ENCODE assay signal across 9 cellular contexts in genomic region chr17:50420419-50421112, GRCh38. TPM values are rescaled to one million over a fixed set of nuclear protein-coding genes. Genes with fewer than 3 reads are reported as not detected.
A peak's percentile ranks its signal among the peaks of the same experiment; 100 is the strongest.
DNase-seq lines count a peak whose midpoint lies in the region; ATAC-seq, FAIRE-seq and TF ChIP-seq lines count a peak whose summit lies in the region.
"Had no signal": no experiment of that assay in that cellular context is flagged by ENCODE, and none has a peak within 500 bp of the region (broad histone marks: within the 10 kb centered on the region; RNA-seq: fewer than 3 reads in every experiment).

No MANE protein-coding gene starts in this region.

- TF ChIP-seq POLR2A in K562 (conservative IDR thresholded peaks at IDR 0.05) (no peak), right lobe of liver (IDR thresholded peaks at IDR 0.05) (no peak)

- POLR2A ChIA-PET in K562 (lab: Yijun Ruan, JAX) = interaction anchor here (0.6 to 1.8 kb wide), 3 partner anchors 9 to 24 kb away, joined by 3 to 5 read pairs (median 4); partner anchors contain the start of gene LRRC59

- TF ChIP-seq CTCF in K562 (IDR thresholded peaks at IDR 0.05 in 2 of 3, conservative IDR thresholded peaks at IDR 0.05 in 1 of 3; ENCODE audit: insufficient read depth in 2 of 3, low read depth in 1 of 3, low read length in 3 of 3) (no peak), right lobe of liver (IDR thresholded peaks at IDR 0.05) (no peak)

- peak overlapping the region; percentile 55 for H3K4me3 ChIP-seq in Karpas-422 (ENCODE audit: low read length)
- H3K4me3 ChIP-seq in K562 = no peak overlapping the region
- H3K4me3 ChIP-seq in right lobe of liver = peak overlapping the region in 1 of 3 donors; percentile 41
- H3K4me3 ChIP-seq in mesendoderm (ENCODE audit: low read length) = no peak overlapping the region

- H2AK5ac ChIP-seq in mesendoderm (ENCODE audit: low read length) = no peak overlapping the region

- WGBS in K562 (ENCODE audit: insufficient coverage, low coverage, missing lambda C conversion rate) = 91% methylated on average over 6 of the region's 6 CpGs
- 75% methylated on average over 4 of the region's 6 CpGs for WGBS in right lobe of liver (ENCODE audit: insufficient coverage, low coverage, low lambda C conversion rate, missing lambda C conversion rate)
- no CpG with 5 or more reads among the region's 6 CpGs for WGBS in mesendoderm (ENCODE audit: extremely low coverage, insufficient coverage, low lambda C conversion rate)

- H2BK15ac ChIP-seq in mesendoderm (replicated peaks; ENCODE audit: low read depth) = no peak overlapping the region

- no peak overlapping the region for H3K4ac ChIP-seq in mesendoderm (ENCODE audit: low read depth, low read length)

- H2AFZ ChIP-seq in Karpas-422 (ENCODE audit: low read length) (peak overlapping the region; percentile 82), K562 (ENCODE audit: low read depth, low read length) (peak overlapping the region; percentile 86)

- ATAC-seq in K562 = no peak
- ATAC-seq in right lobe of liver = peak; percentile 35 to 54 (median 41)

- no peaks in the 10 kb centered on the region for H3K79me1 ChIP-seq in mesendoderm (ENCODE audit: low read length)

- TF ChIP-seq RAD21 in K562 (CRISPR knock-in tag; conservative IDR thresholded peaks at IDR 0.05 in 1 of 2, IDR thresholded peaks at IDR 0.05 in 1 of 2) = no peak

- no peak overlapping the region for H2BK120ac ChIP-seq in mesendoderm (ENCODE audit: low read depth, low read length)

- no peaks in the 10 kb centered on the region for H3K36me3 ChIP-seq in Karpas-422 (ENCODE audit: insufficient read depth, low read length)
- H3K36me3 ChIP-seq in K562 (ENCODE audit: control insufficient read depth, insufficient read depth, low read length) = no peaks in the 10 kb centered on the region
- H3K36me3 ChIP-seq in right lobe of liver = no peaks in the 10 kb centered on the region
- no peaks in the 10 kb centered on the region for H3K36me3 ChIP-seq in mesendoderm (ENCODE audit: control insufficient read depth, insufficient read depth, low read length)

- no peak overlapping the region for H3K23ac ChIP-seq in mesendoderm (ENCODE audit: low read length)

- peak; percentile 35 for DNase-seq in AG08395 (ENCODE audit: low spot score)
- no peak for DNase-seq in Karpas-422
- DNase-seq in K562 (ENCODE audit: extremely low read depth in 1 of 4, low spot score in 3 of 4) = no peak
- no peak for DNase-seq in right lobe of liver
- no peak for DNase-seq in medulla oblongata (ENCODE audit: extremely low spot score)
- no peak for DNase-seq in mesendoderm
- no peak for DNase-seq in KG1 (lab: John Stamatoyannopoulos, UW)
- no peak for DNase-seq in COLO668 (lab: John Stamatoyannopoulos, UW; ENCODE audit: unreplicated experiment)
- DNase-seq: SHP77 had no signal

- H3K27ac ChIP-seq in Karpas-422 (ENCODE audit: low read length) (peak overlapping the region; percentile 89), K562 (ENCODE audit: extremely low read depth, low read depth, low read length) (no peak overlapping the region; the same call in 2 of the 3 replicates), right lobe of liver (peak overlapping the region in 2 of 3 donors; percentile 61 to 77), mesendoderm (ENCODE audit: low read depth, low read length) (no peak overlapping the region)

- H4K20me1 ChIP-seq in Karpas-422 (ENCODE audit: insufficient read depth, low read depth, low read length) (no peaks in the 10 kb centered on the region), K562 (replicated peaks; ENCODE audit: control insufficient read depth, insufficient read depth, low read length) (no peaks in the 10 kb centered on the region)

- no peak for TF ChIP-seq EP300 in K562 (IDR thresholded peaks at IDR 0.05; ENCODE audit: low read length)

- no peak for FAIRE-seq in K562 (lab: Jason Lieb, UNC)

- H4K5ac ChIP-seq in mesendoderm (ENCODE audit: low read length) = no peak overlapping the region

- H3K9me1 ChIP-seq in K562 (ENCODE audit: control insufficient read depth, insufficient read depth, low read length) = no peaks in the 10 kb centered on the region

- H3K27me3 ChIP-seq in Karpas-422 (ENCODE audit: low read length) (no peaks in the 10 kb centered on the region), K562 (ENCODE audit: control insufficient read depth in 2 of 2, insufficient read depth in 2 of 2, low read length in 2 of 2) (no peaks in the 10 kb centered on the region), right lobe of liver (no peaks in the 10 kb centered on the region), mesendoderm (ENCODE audit: insufficient read depth, low read length, poor library complexity) (no peaks in the 10 kb centered on the region)

- no peak overlapping the region for H3K18ac ChIP-seq in mesendoderm (ENCODE audit: low read length)

- H3K56ac ChIP-seq in mesendoderm (ENCODE audit: low read length) = no peak overlapping the region

- H3K9ac ChIP-seq in Karpas-422 (ENCODE audit: low read length) (peak overlapping the region; percentile 61), K562 (ENCODE audit: insufficient read depth in 1 of 2, low read depth in 2 of 2, low read length in 2 of 2) (no peak overlapping the region), mesendoderm (ENCODE audit: low read length) (no peak overlapping the region)

- intact Hi-C loops in K562 (cut with micrococcal nuclease) (no loop called here), right lobe of liver (cut with DNase I) (no loop called here)

- no TSS peak for BruUV-seq in K562 (replicated peaks; lab: Mats Ljungman, UMichigan)

- no peaks in the 10 kb centered on the region for H3K9me2 ChIP-seq in Karpas-422 (replicated peaks; ENCODE audit: insufficient read depth, low read length)

- H2BK5ac ChIP-seq in mesendoderm (ENCODE audit: low read length) = no peak overlapping the region

- no peaks in the 10 kb centered on the region for H3K79me2 ChIP-seq in Karpas-422 (ENCODE audit: low read length)
- H3K79me2 ChIP-seq in K562 (ENCODE audit: control insufficient read depth, insufficient read depth, low read length) = no peaks in the 10 kb centered on the region
- no peaks in the 10 kb centered on the region for H3K79me2 ChIP-seq in mesendoderm (ENCODE audit: control insufficient read depth, insufficient read depth, low read length)

- H3K4me1 ChIP-seq in Karpas-422 (ENCODE audit: low read length) (peaks cover 32% of the 10 kb centered on the region), K562 (replicated peaks in 1 of 2; ENCODE audit: control insufficient read depth in 2 of 2, insufficient read depth in 2 of 2, low read length in 2 of 2) (peaks cover 20% of the 10 kb centered on the region in 2 experiments), right lobe of liver (peaks cover 0 to 30% (median 10%) of the 10 kb centered on the region in 4 donors), mesendoderm (ENCODE audit: control insufficient read depth, low read depth, low read length) (peaks cover 5% of the 10 kb centered on the region)

- in situ Hi-C loops in K562 (cut with MboI) = no loop called here

- CTCF ChIA-PET in K562 (lab: Yijun Ruan, JAX; ENCODE audit: low intra/inter-chr PET ratio) = no interaction called here

- no peak overlapping the region for H4K8ac ChIP-seq in mesendoderm (ENCODE audit: low read depth, low read length)

- H3K9me3 ChIP-seq in Karpas-422 (ENCODE audit: low read length) (no peaks in the 10 kb centered on the region), K562 (replicated peaks; ENCODE audit: control insufficient read depth, insufficient read depth, low read depth, low read length) (no peaks in the 10 kb centered on the region), right lobe of liver (no peaks in the 10 kb centered on the region)

- H3K4me2 ChIP-seq in Karpas-422 (ENCODE audit: low read depth, low read length, poor library complexity, severe bottlenecking) (peak overlapping the region; percentile 86), K562 (ENCODE audit: insufficient read depth, low read length) (no peak overlapping the region; the same call in 1 of the 2 replicates), mesendoderm (ENCODE audit: low read length) (no peak overlapping the region)

RNA-seq across cellular contexts. Expression of gene ACSF2, which starts 5.5 kb away (rescaled TPM):
- 63.5 and 67.7 TPM in 2 replicates for total RNA-seq in Karpas-422 (2014; rRNA removed; shearing (Covaris generic); ENCODE audit: low replicate concordance)
- total RNA-seq in K562 (2011; cell fraction: chromatin; rRNA removed; ENCODE audit: low replicate concordance) = 7.3 and 27.3 TPM in 2 replicates
- total RNA-seq in K562 (2011; cell fraction: nucleolus; rRNA removed) = 14.8 and 20.1 TPM in 2 replicates
- 10.8 and 12.2 TPM in 2 replicates for total RNA-seq in K562 (2011; cell fraction: nucleoplasm; rRNA removed)
- total RNA-seq in K562 (2014; rRNA removed) (3.1 and 5.0 TPM in 2 replicates), K562 (2014; rRNA removed; fragmentation: Illumina TruSeq; extraction: Trizol) (2.3 and 2.9 TPM in 2 replicates), K562 (2015; rRNA removed; fragmentation: Illumina TruSeq; extraction: Trizol) (4.1 and 4.4 TPM in 2 replicates), K562 (2021) (6.1 and 6.2 TPM in 2 replicates), right lobe of liver (10 to 100 TPM; 25.1 to 60.9 (median 36.9) TPM)
- polyA plus RNA-seq in K562 (2011; rRNA removed) (3.5 and 11.4 TPM in 2 replicates), K562 (2014; fragmentation: Illumina TruSeq; extraction: Trizol) (3.0 and 5.4 TPM in 2 replicates), K562 (2014; fragmentation: Nextera tagmentation; extraction: Ambion mirVana) (1 to 10 TPM in 1 of 2 experiments, under 1 TPM in 1; 0.89 to 1.5 TPM), K562 (2014; rRNA removed) (4.9 and 7.2 TPM in 2 replicates)
- 5.9 and 9.2 TPM in 2 replicates for polyA plus RNA-seq in K562 (2011; cell fraction: cytosol; rRNA removed)
- polyA plus RNA-seq in K562 (2011; cell fraction: nucleus; rRNA removed) = 22.4 and 48.3 TPM in 2 replicates
- 4.7 and 17.1 TPM in 2 replicates for polyA plus RNA-seq in K562 (2012)
- polyA minus RNA-seq in K562 (2011; rRNA and poly(A)+ RNA removed) = 6.7 and 8.8 TPM in 2 replicates
- 3.3 and 5.7 TPM in 2 replicates for polyA minus RNA-seq in K562 (2011; cell fraction: cytosol; rRNA and poly(A)+ RNA removed)
- polyA minus RNA-seq in K562 (2011; cell fraction: nucleus; rRNA and poly(A)+ RNA removed) = 12.0 and 22.5 TPM in 2 replicates
- polyA plus RNA-seq in mesendoderm (2013, experiment 1 of 2) = 8.5 TPM
- 9.2 TPM for polyA plus RNA-seq in mesendoderm (2013, experiment 2 of 2)

RNA-seq across cellular contexts. Expression of gene LRRC59, which starts 23.2 kb away (rescaled TPM):
- total RNA-seq in Karpas-422 (2014; rRNA removed; shearing (Covaris generic); ENCODE audit: low replicate concordance) = 53.3 and 68.0 TPM in 2 replicates
- total RNA-seq in K562 (2011; cell fraction: chromatin; rRNA removed; ENCODE audit: low replicate concordance) = 69.1 and 116 TPM in 2 replicates
- 92.4 and 122 TPM in 2 replicates for total RNA-seq in K562 (2011; cell fraction: nucleolus; rRNA removed)
- total RNA-seq in K562 (2011; cell fraction: nucleoplasm; rRNA removed) = 127 and 192 TPM in 2 replicates
- 187 and 221 TPM in 2 replicates for total RNA-seq in K562 (2014; rRNA removed)
- 154 and 156 TPM in 2 replicates for total RNA-seq in K562 (2014; rRNA removed; fragmentation: Illumina TruSeq; extraction: Trizol)
- total RNA-seq in K562 (2015; rRNA removed; fragmentation: Illumina TruSeq; extraction: Trizol) = 187 TPM in 2 replicates
- 223 and 244 TPM in 2 replicates for total RNA-seq in K562 (2021)
- polyA plus RNA-seq in K562 (2011; rRNA removed) = 119 and 158 TPM in 2 replicates
- 85.0 and 92.7 TPM in 2 replicates for polyA plus RNA-seq in K562 (2011; cell fraction: cytosol; rRNA removed)
- polyA plus RNA-seq in K562 (2011; cell fraction: nucleus; rRNA removed) = 52.0 and 69.3 TPM in 2 replicates
- 201 and 212 TPM in 2 replicates for polyA plus RNA-seq in K562 (2012)
- polyA plus RNA-seq in K562 (2014; fragmentation: Illumina TruSeq; extraction: Trizol) = 206 and 214 TPM in 2 replicates
- 10 to 100 TPM; 27.8 to 38.7 TPM for polyA plus RNA-seq in K562 (2014; fragmentation: Nextera tagmentation; extraction: Ambion mirVana)
- 118 and 134 TPM in 2 replicates for polyA plus RNA-seq in K562 (2014; rRNA removed)
- polyA minus RNA-seq in K562 (2011; rRNA and poly(A)+ RNA removed) = 198 and 249 TPM in 2 replicates
- polyA minus RNA-seq in K562 (2011; cell fraction: cytosol; rRNA and poly(A)+ RNA removed) = 104 and 126 TPM in 2 replicates
- polyA minus RNA-seq in K562 (2011; cell fraction: nucleus; rRNA and poly(A)+ RNA removed) = 35.8 and 66.0 TPM in 2 replicates
- 100 to 1,000 TPM in 2 of 6 experiments, 10 to 100 TPM in 4; 36.0 to 125 (median 64.0) TPM for total RNA-seq in right lobe of liver
- 88.3 TPM for polyA plus RNA-seq in mesendoderm (2013, experiment 1 of 2)
- polyA plus RNA-seq in mesendoderm (2013, experiment 2 of 2) = 89.3 TPM

RNA-seq across cellular contexts. Expression of gene EME1, which starts 47.5 kb away (rescaled TPM):
- 10.6 and 18.8 TPM in 2 replicates for total RNA-seq in Karpas-422 (2014; rRNA removed; shearing (Covaris generic); ENCODE audit: low replicate concordance)
- 119 and 126 TPM in 2 replicates for total RNA-seq in K562 (2011; cell fraction: chromatin; rRNA removed; ENCODE audit: low replicate concordance)
- total RNA-seq in K562 (2011; cell fraction: nucleolus; rRNA removed) = 73.0 and 74.5 TPM in 2 replicates
- total RNA-seq in K562 (2011; cell fraction: nucleoplasm; rRNA removed) = 64.3 and 82.1 TPM in 2 replicates
- total RNA-seq in K562 (2014; rRNA removed) (18.8 and 28.0 TPM in 2 replicates), K562 (2014; rRNA removed; fragmentation: Illumina TruSeq; extraction: Trizol) (17.6 and 21.4 TPM in 2 replicates), K562 (2015; rRNA removed; fragmentation: Illumina TruSeq; extraction: Trizol) (16.6 and 17.6 TPM in 2 replicates), K562 (2021) (16.8 and 20.1 TPM in 2 replicates), right lobe of liver (1 to 10 TPM in 1 of 6 experiments, under 1 TPM in 3, not detected in 2; 0.12 to 1.3 (median 0.66) TPM)
- polyA plus RNA-seq in K562 (2011; rRNA removed) (44.1 and 61.3 TPM in 2 replicates), K562 (2014; fragmentation: Illumina TruSeq; extraction: Trizol) (20.9 and 24.0 TPM in 2 replicates), K562 (2014; fragmentation: Nextera tagmentation; extraction: Ambion mirVana) (10 to 100 TPM; 14.6 to 27.4 TPM), K562 (2014; rRNA removed) (28.7 TPM in 2 replicates)
- 15.3 and 28.4 TPM in 2 replicates for polyA plus RNA-seq in K562 (2011; cell fraction: cytosol; rRNA removed)
- 254 and 409 TPM in 2 replicates for polyA plus RNA-seq in K562 (2011; cell fraction: nucleus; rRNA removed)
- polyA plus RNA-seq in K562 (2012) = 42.1 and 48.1 TPM in 2 replicates
- 24.1 and 34.7 TPM in 2 replicates for polyA minus RNA-seq in K562 (2011; rRNA and poly(A)+ RNA removed)
- 7.2 and 9.6 TPM in 2 replicates for polyA minus RNA-seq in K562 (2011; cell fraction: cytosol; rRNA and poly(A)+ RNA removed)
- polyA minus RNA-seq in K562 (2011; cell fraction: nucleus; rRNA and poly(A)+ RNA removed) = 28.1 and 57.5 TPM in 2 replicates
- polyA plus RNA-seq in mesendoderm (2013, experiment 1 of 2) = 7.3 TPM
- polyA plus RNA-seq in mesendoderm (2013, experiment 2 of 2) = 7.1 TPM

RNA-seq across cellular contexts. Expression of gene MRPL27, which starts 47.6 kb away (rescaled TPM):
- 22.3 and 48.6 TPM in 2 replicates for total RNA-seq in Karpas-422 (2014; rRNA removed; shearing (Covaris generic); ENCODE audit: low replicate concordance)
- total RNA-seq in K562 (2011; cell fraction: chromatin; rRNA removed; ENCODE audit: low replicate concordance) = 59.4 and 90.8 TPM in 2 replicates
- total RNA-seq in K562 (2011; cell fraction: nucleolus; rRNA removed) = 82.5 and 90.0 TPM in 2 replicates
- total RNA-seq in K562 (2011; cell fraction: nucleoplasm; rRNA removed) = 74.9 and 93.1 TPM in 2 replicates
- total RNA-seq in K562 (2014; rRNA removed) (99.4 and 102 TPM in 2 replicates), K562 (2014; rRNA removed; fragmentation: Illumina TruSeq; extraction: Trizol) (122 and 142 TPM in 2 replicates), K562 (2015; rRNA removed; fragmentation: Illumina TruSeq; extraction: Trizol) (123 and 127 TPM in 2 replicates), K562 (2021) (96.3 and 98.2 TPM in 2 replicates), right lobe of liver (10 to 100 TPM; 34.3 to 69.4 (median 38.6) TPM)
- polyA plus RNA-seq in K562 (2011; rRNA removed) (127 and 146 TPM in 2 replicates), K562 (2014; fragmentation: Illumina TruSeq; extraction: Trizol) (103 and 105 TPM in 2 replicates), K562 (2014; fragmentation: Nextera tagmentation; extraction: Ambion mirVana) (100 to 1,000 TPM; 388 to 401 TPM), K562 (2014; rRNA removed) (138 and 143 TPM in 2 replicates)
- 138 and 159 TPM in 2 replicates for polyA plus RNA-seq in K562 (2011; cell fraction: cytosol; rRNA removed)
- polyA plus RNA-seq in K562 (2011; cell fraction: nucleus; rRNA removed) = 67.4 and 86.4 TPM in 2 replicates
- polyA plus RNA-seq in K562 (2012) = 72.3 and 119 TPM in 2 replicates
- polyA minus RNA-seq in K562 (2011; rRNA and poly(A)+ RNA removed) = 80.5 and 86.3 TPM in 2 replicates
- polyA minus RNA-seq in K562 (2011; cell fraction: cytosol; rRNA and poly(A)+ RNA removed) = 18.6 and 40.0 TPM in 2 replicates
- 31.5 and 50.3 TPM in 2 replicates for polyA minus RNA-seq in K562 (2011; cell fraction: nucleus; rRNA and poly(A)+ RNA removed)
- polyA plus RNA-seq in mesendoderm (2013, experiment 1 of 2) = 99.9 TPM
- polyA plus RNA-seq in mesendoderm (2013, experiment 2 of 2) = 99.9 TPM

RNA-seq across cellular contexts. Expression of gene CHAD, which starts 48.1 kb away (rescaled TPM):
- total RNA-seq in Karpas-422 (2014; rRNA removed; shearing (Covaris generic); ENCODE audit: low replicate concordance) = not detected in 2 replicates
- total RNA-seq in K562 (2011; cell fraction: chromatin; rRNA removed; ENCODE audit: low replicate concordance) = not detected in 2 replicates
- not detected in 2 replicates for total RNA-seq in K562 (2011; cell fraction: nucleolus; rRNA removed)
- total RNA-seq in K562 (2011; cell fraction: nucleoplasm; rRNA removed) = not detected in 2 replicates
- not detected in 2 replicates for total RNA-seq in K562 (2014; rRNA removed)
- not detected in 2 replicates for total RNA-seq in K562 (2014; rRNA removed; fragmentation: Illumina TruSeq; extraction: Trizol)
- total RNA-seq in K562 (2015; rRNA removed; fragmentation: Illumina TruSeq; extraction: Trizol) = not detected in 2 replicates
- total RNA-seq in K562 (2021) = not detected in 2 replicates
- not detected in 2 replicates for polyA plus RNA-seq in K562 (2011; rRNA removed)
- polyA plus RNA-seq in K562 (2011; cell fraction: cytosol; rRNA removed) = not detected in 2 replicates
- not detected in 2 replicates for polyA plus RNA-seq in K562 (2011; cell fraction: nucleus; rRNA removed)
- polyA plus RNA-seq in K562 (2012) = 0.12 and 0.15 TPM in 2 replicates
- not detected in 2 replicates for polyA plus RNA-seq in K562 (2014; fragmentation: Illumina TruSeq; extraction: Trizol)
- polyA plus RNA-seq in K562 (2014; fragmentation: Nextera tagmentation; extraction: Ambion mirVana) = not detected
- not detected in 2 replicates for polyA plus RNA-seq in K562 (2014; rRNA removed)
- polyA minus RNA-seq in K562 (2011; rRNA and poly(A)+ RNA removed) = not detected in 2 replicates
- not detected in 2 replicates for polyA minus RNA-seq in K562 (2011; cell fraction: cytosol; rRNA and poly(A)+ RNA removed)
- polyA minus RNA-seq in K562 (2011; cell fraction: nucleus; rRNA and poly(A)+ RNA removed) = not detected in 2 replicates
- 10 to 100 TPM in 2 of 6 experiments, 1 to 10 TPM in 4; 1.0 to 11.3 (median 3.8) TPM for total RNA-seq in right lobe of liver
- 1.2 TPM for polyA plus RNA-seq in mesendoderm (2013, experiment 1 of 2)
- 1.0 TPM for polyA plus RNA-seq in mesendoderm (2013, experiment 2 of 2)

Comparison
In these comparisons a context has a peak if more than half of its experiments do, and no peak if none do; other contexts are left out.
1. H3K27ac ChIP-seq: peak in Karpas-422 (single experiment) and right lobe of liver (2 of 3); none in K562 (single experiment) and mesendoderm (single experiment).